ENCODE assay signal across 8 cellular contexts in the genomic region with DNA sequence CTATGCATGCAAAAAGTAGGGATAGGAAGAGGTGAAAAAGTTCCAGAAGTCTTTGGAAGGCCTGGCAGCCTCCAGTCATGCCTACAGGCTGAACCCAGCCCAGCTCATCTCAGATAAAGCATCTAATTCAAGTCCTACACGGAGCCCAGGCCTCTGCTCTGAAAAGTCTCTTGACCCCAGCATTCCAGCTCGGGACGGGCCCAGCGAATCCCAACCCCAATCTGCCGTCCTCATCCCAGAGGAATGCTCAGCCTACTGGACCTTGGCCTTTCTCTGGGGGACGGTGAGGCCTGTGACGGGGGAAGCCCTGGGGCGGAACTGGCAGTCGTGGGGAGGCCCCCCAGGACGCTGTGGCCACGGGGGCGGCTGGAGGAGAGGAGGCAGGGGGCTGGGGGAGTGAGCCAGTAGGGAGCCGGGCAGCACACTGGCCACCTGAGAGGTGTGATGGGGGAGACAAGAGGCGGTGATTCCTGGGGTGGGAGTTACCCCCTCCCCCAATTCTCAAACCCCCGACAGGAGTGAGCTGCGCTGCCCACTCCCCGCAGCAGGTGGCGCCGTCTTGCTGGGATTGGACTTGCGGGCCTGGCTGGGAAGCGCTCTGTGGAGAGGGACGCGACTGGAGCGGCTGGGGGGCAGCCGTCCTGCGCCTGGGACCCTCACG.
A peak's percentile ranks its signal among the peaks of the same experiment; 100 is the strongest.
DNase-seq lines count a peak whose midpoint lies in the region; ATAC-seq lines count a peak whose summit lies in the region.

No MANE protein-coding gene starts in this region.

- peak overlapping the region; percentile 14 for H3K9ac ChIP-seq in neuronal stem cell (ENCODE audit: low read depth, low read length, poor library complexity)

- peak overlapping the region; percentile 29 for H3K4me2 ChIP-seq in neuronal stem cell (ENCODE audit: insufficient read depth, low read length, poor library complexity, severe bottlenecking)

- peak overlapping the region; percentile 3 for H4K91ac ChIP-seq in neuronal stem cell (ENCODE audit: low read depth, low read length, poor library complexity)

- H4K8ac ChIP-seq in neuronal stem cell (ENCODE audit: low read depth, low read length), result no peak overlapping the region

- H3K36me3 ChIP-seq in neuronal stem cell (replicated peaks in 1 of 2; ENCODE audit: control insufficient read depth in 2 of 2, insufficient read depth in 2 of 2, low read length in 2 of 2), result no peaks in the 10 kb centered on the region

- H2AFZ ChIP-seq in neuronal stem cell (ENCODE audit: low read length), result peak overlapping the region; percentile 96

- DNase-seq in SIG-M5 treated with dmso at 0.1 percent for 504 hours (lab: John Stamatoyannopoulos, UW; ENCODE audit: unreplicated experiment) (peak; percentile 51), SIG-M5 (lab: John Stamatoyannopoulos, UW) (no peak), OCI-M1 (lab: John Stamatoyannopoulos, UW) (peak; percentile 48), activated gamma-delta T cell (lab: John Stamatoyannopoulos, UW) (peak; percentile 32), foreskin melanocyte (peak; percentile 30), neuronal stem cell (ENCODE audit: low spot score) (peak; percentile 73), substantia nigra (lab: John Stamatoyannopoulos, UW) (peak in 44 of 49 donors; percentile 24 to 83 (median 64))

- H3K4me1 ChIP-seq in neuronal stem cell (ENCODE audit: control insufficient read depth in 2 of 2, insufficient read depth in 1 of 2, low read depth in 1 of 2, low read length in 2 of 2), result peaks cover 3 to 13% of the 10 kb centered on the region in 2 donors

- peak overlapping the region; percentile 18 for H2BK12ac ChIP-seq in neuronal stem cell (ENCODE audit: low read length)

- H2AK5ac ChIP-seq in neuronal stem cell (ENCODE audit: low read depth, low read length), result peak overlapping the region; percentile 20

- H3K27me3 ChIP-seq in neuronal stem cell (ENCODE audit: control insufficient read depth in 3 of 3, insufficient read depth in 3 of 3, low read depth in 1 of 3, low read length in 3 of 3), result no peaks in the 10 kb centered on the region

- peak overlapping the region; percentile 48 for H2BK120ac ChIP-seq in neuronal stem cell (ENCODE audit: low read depth, low read length)

- no peaks in the 10 kb centered on the region for H3K79me1 ChIP-seq in neuronal stem cell (ENCODE audit: low read depth, low read length)

- H3K4me3 ChIP-seq in neuronal stem cell (ENCODE audit: low read length in 2 of 2), result peak overlapping the region in 1 of 2 donors; percentile 11

- WGBS in neuronal stem cell (ENCODE audit: extremely low coverage in 2 of 2, insufficient read length in 2 of 2, insufficient replicate concordance in 1 of 2), 2 donors, result no CpG with 5 or more reads among the region's 27 CpGs

- peaks cover 2 to 3% of the 10 kb centered on the region in 2 donors for H3K9me3 ChIP-seq in neuronal stem cell (replicated peaks in 1 of 2; ENCODE audit: control insufficient read depth in 2 of 2, insufficient read depth in 1 of 2, low read depth in 1 of 2, low read length in 2 of 2)

- H2BK5ac ChIP-seq in neuronal stem cell (ENCODE audit: low read length), result peak overlapping the region; percentile 4

- H3K27ac ChIP-seq in neuronal stem cell (replicated peaks; ENCODE audit: low read length) (no peak overlapping the region), substantia nigra (ENCODE audit: low read depth, low read length, poor library complexity, severe bottlenecking) (peak overlapping the region; percentile 70)

- no peak for ATAC-seq in HG02885 (IDR thresholded peaks at IDR 0.05; ENCODE audit: poor library complexity, unreplicated experiment)

- H3K23ac ChIP-seq in neuronal stem cell (ENCODE audit: low read depth, low read length, poor library complexity), result peak overlapping the region; percentile 4

- peak overlapping the region; percentile 20 for H3K18ac ChIP-seq in neuronal stem cell (ENCODE audit: low read length)

- no peak overlapping the region for H3K4ac ChIP-seq in neuronal stem cell (ENCODE audit: low read length)

- peak overlapping the region; percentile 41 for H3K14ac ChIP-seq in neuronal stem cell (ENCODE audit: low read length)

- peak overlapping the region; percentile 46 for H2BK15ac ChIP-seq in neuronal stem cell (ENCODE audit: low read length)
